1 cellular context compared by ENCODE assay signal in genomic region chr2:113541200-113541983, GRCh38.
A peak's percentile ranks its signal among the peaks of the same experiment; 100 is the strongest.
TF ChIP-seq lines count a peak whose summit lies in the region.

No MANE protein-coding gene starts in this region.

TF ChIP-seq in K562, 482 proteins besides CTCF, POLR2A, EP300 and RAD21 (continues in another document):
- TF ChIP-seq ZFX (CRISPR knock-in tag; IDR thresholded peaks at IDR 0.05) = peak; percentile 77
- peak; percentile 58 to 62 for TF ChIP-seq NRF1 (conservative IDR thresholded peaks at IDR 0.05 in 1 of 2, IDR thresholded peaks at IDR 0.05 in 1 of 2)
- TF ChIP-seq, protein P1, sequence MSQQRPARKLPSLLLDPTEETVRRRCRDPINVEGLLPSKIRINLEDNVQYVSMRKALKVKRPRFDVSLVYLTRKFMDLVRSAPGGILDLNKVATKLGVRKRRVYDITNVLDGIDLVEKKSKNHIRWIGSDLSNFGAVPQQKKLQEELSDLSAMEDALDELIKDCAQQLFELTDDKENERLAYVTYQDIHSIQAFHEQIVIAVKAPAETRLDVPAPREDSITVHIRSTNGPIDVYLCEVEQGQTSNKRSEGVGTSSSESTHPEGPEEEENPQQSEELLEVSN (IDR thresholded peaks at IDR 0.05; ENCODE audit: borderline replicate concordance in 1 of 2, extremely low read depth in 1 of 2, insufficient read depth in 1 of 2, insufficient read length in 1 of 2, low read depth in 1 of 2, low read length in 1 of 2, poor library complexity in 1 of 2, severe bottlenecking in 1 of 2) = peak in 1 of 2 experiments; percentile 34
- 0 out of 2 replicates have a peak, but pooled peaks have one; percentile 8 for TF ChIP-seq RB1 (IDR thresholded peaks at IDR 0.05; ENCODE audit: low read depth)
- TF ChIP-seq ZNF395 (CRISPR knock-in tag; IDR thresholded peaks at IDR 0.05) = peak; percentile 55; the same call in 1 of the 2 replicates
- TF ChIP-seq, protein P2, sequence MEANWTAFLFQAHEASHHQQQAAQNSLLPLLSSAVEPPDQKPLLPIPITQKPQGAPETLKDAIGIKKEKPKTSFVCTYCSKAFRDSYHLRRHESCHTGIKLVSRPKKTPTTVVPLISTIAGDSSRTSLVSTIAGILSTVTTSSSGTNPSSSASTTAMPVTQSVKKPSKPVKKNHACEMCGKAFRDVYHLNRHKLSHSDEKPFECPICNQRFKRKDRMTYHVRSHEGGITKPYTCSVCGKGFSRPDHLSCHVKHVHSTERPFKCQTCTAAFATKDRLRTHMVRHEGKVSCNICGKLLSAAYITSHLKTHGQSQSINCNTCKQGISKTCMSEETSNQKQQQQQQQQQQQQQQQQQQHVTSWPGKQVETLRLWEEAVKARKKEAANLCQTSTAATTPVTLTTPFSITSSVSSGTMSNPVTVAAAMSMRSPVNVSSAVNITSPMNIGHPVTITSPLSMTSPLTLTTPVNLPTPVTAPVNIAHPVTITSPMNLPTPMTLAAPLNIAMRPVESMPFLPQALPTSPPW (CRISPR knock-in tag; IDR thresholded peaks at IDR 0.05) = peak; percentile 27
- TF ChIP-seq HNRNPLL (IDR thresholded peaks at IDR 0.05; ENCODE audit: low read depth, low read length, poor library complexity, severe bottlenecking) = peak; percentile 36
- peak; percentile 65 for TF ChIP-seq CXXC5 (CRISPR knock-in tag; IDR thresholded peaks at IDR 0.05)
- peak; percentile 43; the same call in 1 of the 2 replicates for TF ChIP-seq PHF8 (IDR thresholded peaks at IDR 0.05; ENCODE audit: borderline replicate concordance, low read length)
- TF ChIP-seq, protein P3, sequence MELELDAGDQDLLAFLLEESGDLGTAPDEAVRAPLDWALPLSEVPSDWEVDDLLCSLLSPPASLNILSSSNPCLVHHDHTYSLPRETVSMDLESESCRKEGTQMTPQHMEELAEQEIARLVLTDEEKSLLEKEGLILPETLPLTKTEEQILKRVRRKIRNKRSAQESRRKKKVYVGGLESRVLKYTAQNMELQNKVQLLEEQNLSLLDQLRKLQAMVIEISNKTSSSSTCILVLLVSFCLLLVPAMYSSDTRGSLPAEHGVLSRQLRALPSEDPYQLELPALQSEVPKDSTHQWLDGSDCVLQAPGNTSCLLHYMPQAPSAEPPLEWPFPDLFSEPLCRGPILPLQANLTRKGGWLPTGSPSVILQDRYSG (tag; conservative IDR thresholded peaks at IDR 0.05; ENCODE audit: low read depth) = 0 out of 2 replicates have a peak, but pooled peaks have one; percentile 23
- TF ChIP-seq TAF1 (IDR thresholded peaks at IDR 0.05; ENCODE audit: control insufficient read depth, extremely low read depth, insufficient read depth, low read length, severe bottlenecking) = peak; percentile 33
- TF ChIP-seq ZNF592 (IDR thresholded peaks at IDR 0.05) = peak; percentile 40
- TF ChIP-seq CTBP1 (IDR thresholded peaks at IDR 0.05; ENCODE audit: borderline replicate concordance) = peak; percentile 50; the same call in 1 of the 2 replicates
- TF ChIP-seq NFRKB (IDR thresholded peaks at IDR 0.05; ENCODE audit: low read depth) = 0 out of 2 replicates have a peak, but pooled peaks have one; percentile 26
- peak in 1 of 2 experiments; percentile 66; a peak in 2 of 4 replicates for TF ChIP-seq MAZ (CRISPR knock-in tag; conservative IDR thresholded peaks at IDR 0.05 in 1 of 2, IDR thresholded peaks at IDR 0.05 in 1 of 2)
- TF ChIP-seq E2F3 (CRISPR knock-in tag; IDR thresholded peaks at IDR 0.05) = peak; percentile 48; the same call in 1 of the 2 replicates
- peak; percentile 48 for TF ChIP-seq EGR1 (conservative IDR thresholded peaks at IDR 0.05)
- 0 out of 4 replicates have a peak, but pooled peaks of 1 of the 2 experiments have one; percentile 26 for TF ChIP-seq MNT (conservative IDR thresholded peaks at IDR 0.05)
- peak; percentile 82 for TF ChIP-seq POLR2G (IDR thresholded peaks at IDR 0.05; ENCODE audit: low read depth, low read length)
- peak; percentile 74 for TF ChIP-seq RBFOX2 (IDR thresholded peaks at IDR 0.05; ENCODE audit: low read depth, low read length)
- TF ChIP-seq SMAD4 (CRISPR knock-in tag; conservative IDR thresholded peaks at IDR 0.05) = peak; percentile 66
- TF ChIP-seq L3MBTL2 (IDR thresholded peaks at IDR 0.05) = peak; percentile 60
- TF ChIP-seq ZBTB9 (CRISPR knock-in tag; IDR thresholded peaks at IDR 0.05) = 0 out of 2 replicates have a peak, but pooled peaks have one; percentile 36
- TF ChIP-seq, protein P4, sequence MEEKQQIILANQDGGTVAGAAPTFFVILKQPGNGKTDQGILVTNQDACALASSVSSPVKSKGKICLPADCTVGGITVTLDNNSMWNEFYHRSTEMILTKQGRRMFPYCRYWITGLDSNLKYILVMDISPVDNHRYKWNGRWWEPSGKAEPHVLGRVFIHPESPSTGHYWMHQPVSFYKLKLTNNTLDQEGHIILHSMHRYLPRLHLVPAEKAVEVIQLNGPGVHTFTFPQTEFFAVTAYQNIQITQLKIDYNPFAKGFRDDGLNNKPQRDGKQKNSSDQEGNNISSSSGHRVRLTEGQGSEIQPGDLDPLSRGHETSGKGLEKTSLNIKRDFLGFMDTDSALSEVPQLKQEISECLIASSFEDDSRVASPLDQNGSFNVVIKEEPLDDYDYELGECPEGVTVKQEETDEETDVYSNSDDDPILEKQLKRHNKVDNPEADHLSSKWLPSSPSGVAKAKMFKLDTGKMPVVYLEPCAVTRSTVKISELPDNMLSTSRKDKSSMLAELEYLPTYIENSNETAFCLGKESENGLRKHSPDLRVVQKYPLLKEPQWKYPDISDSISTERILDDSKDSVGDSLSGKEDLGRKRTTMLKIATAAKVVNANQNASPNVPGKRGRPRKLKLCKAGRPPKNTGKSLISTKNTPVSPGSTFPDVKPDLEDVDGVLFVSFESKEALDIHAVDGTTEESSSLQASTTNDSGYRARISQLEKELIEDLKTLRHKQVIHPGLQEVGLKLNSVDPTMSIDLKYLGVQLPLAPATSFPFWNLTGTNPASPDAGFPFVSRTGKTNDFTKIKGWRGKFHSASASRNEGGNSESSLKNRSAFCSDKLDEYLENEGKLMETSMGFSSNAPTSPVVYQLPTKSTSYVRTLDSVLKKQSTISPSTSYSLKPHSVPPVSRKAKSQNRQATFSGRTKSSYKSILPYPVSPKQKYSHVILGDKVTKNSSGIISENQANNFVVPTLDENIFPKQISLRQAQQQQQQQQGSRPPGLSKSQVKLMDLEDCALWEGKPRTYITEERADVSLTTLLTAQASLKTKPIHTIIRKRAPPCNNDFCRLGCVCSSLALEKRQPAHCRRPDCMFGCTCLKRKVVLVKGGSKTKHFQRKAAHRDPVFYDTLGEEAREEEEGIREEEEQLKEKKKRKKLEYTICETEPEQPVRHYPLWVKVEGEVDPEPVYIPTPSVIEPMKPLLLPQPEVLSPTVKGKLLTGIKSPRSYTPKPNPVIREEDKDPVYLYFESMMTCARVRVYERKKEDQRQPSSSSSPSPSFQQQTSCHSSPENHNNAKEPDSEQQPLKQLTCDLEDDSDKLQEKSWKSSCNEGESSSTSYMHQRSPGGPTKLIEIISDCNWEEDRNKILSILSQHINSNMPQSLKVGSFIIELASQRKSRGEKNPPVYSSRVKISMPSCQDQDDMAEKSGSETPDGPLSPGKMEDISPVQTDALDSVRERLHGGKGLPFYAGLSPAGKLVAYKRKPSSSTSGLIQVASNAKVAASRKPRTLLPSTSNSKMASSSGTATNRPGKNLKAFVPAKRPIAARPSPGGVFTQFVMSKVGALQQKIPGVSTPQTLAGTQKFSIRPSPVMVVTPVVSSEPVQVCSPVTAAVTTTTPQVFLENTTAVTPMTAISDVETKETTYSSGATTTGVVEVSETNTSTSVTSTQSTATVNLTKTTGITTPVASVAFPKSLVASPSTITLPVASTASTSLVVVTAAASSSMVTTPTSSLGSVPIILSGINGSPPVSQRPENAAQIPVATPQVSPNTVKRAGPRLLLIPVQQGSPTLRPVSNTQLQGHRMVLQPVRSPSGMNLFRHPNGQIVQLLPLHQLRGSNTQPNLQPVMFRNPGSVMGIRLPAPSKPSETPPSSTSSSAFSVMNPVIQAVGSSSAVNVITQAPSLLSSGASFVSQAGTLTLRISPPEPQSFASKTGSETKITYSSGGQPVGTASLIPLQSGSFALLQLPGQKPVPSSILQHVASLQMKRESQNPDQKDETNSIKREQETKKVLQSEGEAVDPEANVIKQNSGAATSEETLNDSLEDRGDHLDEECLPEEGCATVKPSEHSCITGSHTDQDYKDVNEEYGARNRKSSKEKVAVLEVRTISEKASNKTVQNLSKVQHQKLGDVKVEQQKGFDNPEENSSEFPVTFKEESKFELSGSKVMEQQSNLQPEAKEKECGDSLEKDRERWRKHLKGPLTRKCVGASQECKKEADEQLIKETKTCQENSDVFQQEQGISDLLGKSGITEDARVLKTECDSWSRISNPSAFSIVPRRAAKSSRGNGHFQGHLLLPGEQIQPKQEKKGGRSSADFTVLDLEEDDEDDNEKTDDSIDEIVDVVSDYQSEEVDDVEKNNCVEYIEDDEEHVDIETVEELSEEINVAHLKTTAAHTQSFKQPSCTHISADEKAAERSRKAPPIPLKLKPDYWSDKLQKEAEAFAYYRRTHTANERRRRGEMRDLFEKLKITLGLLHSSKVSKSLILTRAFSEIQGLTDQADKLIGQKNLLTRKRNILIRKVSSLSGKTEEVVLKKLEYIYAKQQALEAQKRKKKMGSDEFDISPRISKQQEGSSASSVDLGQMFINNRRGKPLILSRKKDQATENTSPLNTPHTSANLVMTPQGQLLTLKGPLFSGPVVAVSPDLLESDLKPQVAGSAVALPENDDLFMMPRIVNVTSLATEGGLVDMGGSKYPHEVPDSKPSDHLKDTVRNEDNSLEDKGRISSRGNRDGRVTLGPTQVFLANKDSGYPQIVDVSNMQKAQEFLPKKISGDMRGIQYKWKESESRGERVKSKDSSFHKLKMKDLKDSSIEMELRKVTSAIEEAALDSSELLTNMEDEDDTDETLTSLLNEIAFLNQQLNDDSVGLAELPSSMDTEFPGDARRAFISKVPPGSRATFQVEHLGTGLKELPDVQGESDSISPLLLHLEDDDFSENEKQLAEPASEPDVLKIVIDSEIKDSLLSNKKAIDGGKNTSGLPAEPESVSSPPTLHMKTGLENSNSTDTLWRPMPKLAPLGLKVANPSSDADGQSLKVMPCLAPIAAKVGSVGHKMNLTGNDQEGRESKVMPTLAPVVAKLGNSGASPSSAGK (IDR thresholded peaks at IDR 0.05) = peak; percentile 58
- TF ChIP-seq MTA3 (IDR thresholded peaks at IDR 0.05; ENCODE audit: borderline replicate concordance) = peak; percentile 21; the same call in 1 of the 2 replicates
